Comparison of ENCODE assay signal across 18 cellular contexts in genomic region chr13:105552078-105552477, GRCh38.
DNase-seq lines count a peak whose midpoint lies in the region; ATAC-seq and TF ChIP-seq lines count a peak whose summit lies in the region.
"Had no signal": no experiment of that assay in that cellular context is flagged by ENCODE, and none has a peak within 500 bp of the region (broad histone marks: within the 10 kb centered on the region; RNA-seq: fewer than 3 reads in every experiment).

No MANE protein-coding gene starts in this region.

- TF ChIP-seq CTCF in CD8-positive, alpha-beta T cell (IDR thresholded peaks at IDR 0.05): no peak

- H3K27ac ChIP-seq in CD8-positive, alpha-beta T cell (ENCODE audit: low read depth, low read length): no peak overlapping the region

- no peaks in the 10 kb centered on the region for H3K36me3 Mint-ChIP-seq in CD8-positive, alpha-beta T cell
- H3K36me3 Mint-ChIP-seq: CD8-positive, alpha-beta memory T cell had no signal

- peak; percentile 14 to 16 for DNase-seq in stimulated activated naive CD8-positive, alpha-beta T cell treated with anti-CD3 and anti-CD28 coated beads, Interleukin-15, amount 100 ng/mL, for 72 hours
- DNase-seq in stimulated activated naive CD8-positive, alpha-beta T cell treated with anti-CD3 and anti-CD28 coated beads, Interleukin-15, Interleukin-2, amounts not matched to agents 100 U/mL and 50 U/mL, for 24 hours: no peak
- peak; percentile 61 for DNase-seq in KBM-7
- DNase-seq in OCI-M1 (lab: John Stamatoyannopoulos, UW): peak; percentile 64
- no peak for DNase-seq in CD8-positive, alpha-beta T cell
- DNase-seq in iPS-NIHi7 (ENCODE audit: extremely low spot score): no peak
- DNase-seq: CD8-positive, alpha-beta memory T cell; H7; NCI-H1092; NCI-H1694; NCI-H2107; NCI-H345; NCI-H526 treated with DMSO at 0.1 percent for 48 hours; PC-3; T-helper 1 cell had no signal

- CTCF ChIA-PET in CD8-positive, alpha-beta T cell (lab: Charles Lee): no interaction called here

- POLR2A ChIA-PET in CD8-positive, alpha-beta T cell (lab: Charles Lee): no interaction called here

- no peaks in the 10 kb centered on the region for H3K9me3 Mint-ChIP-seq in stimulated activated naive CD8-positive, alpha-beta T cell treated with anti-CD3 and anti-CD28 coated beads, Interleukin-15, amount 100 ng/mL, for 72 hours
- H3K9me3 Mint-ChIP-seq in CD8-positive, alpha-beta T cell: no peaks in the 10 kb centered on the region

- peak; percentile 73 for ATAC-seq in stimulated activated naive CD8-positive, alpha-beta T cell treated with anti-CD3 and anti-CD28 coated beads, Interleukin-15, amount 100 ng/mL, for 72 hours
- no peak for ATAC-seq in stimulated activated naive CD8-positive, alpha-beta T cell treated with anti-CD3 and anti-CD28 coated beads, Interleukin-15, Interleukin-2, amounts not matched to agents 100 U/mL and 50 U/mL, for 24 hours
- ATAC-seq in CD8-positive, alpha-beta T cell: no peak
- ATAC-seq in HG03460 (IDR thresholded peaks at IDR 0.05; ENCODE audit: unreplicated experiment): no peak
- no peak for ATAC-seq in HG03457 (IDR thresholded peaks at IDR 0.05; ENCODE audit: unreplicated experiment)
- ATAC-seq: PC-3 had no signal

- no peak overlapping the region for H3K4me3 ChIP-seq in CD8-positive, alpha-beta T cell (ENCODE audit: low read depth, low read length)

- H3K4me1 ChIP-seq in CD8-positive, alpha-beta T cell (ENCODE audit: insufficient read depth, low read length): no peaks in the 10 kb centered on the region

- peak overlapping the region in 1 of 2 donors; percentile 96 for H3K27ac Mint-ChIP-seq in stimulated activated naive CD8-positive, alpha-beta T cell treated with anti-CD3 and anti-CD28 coated beads, Interleukin-15, amount 100 ng/mL, for 72 hours
- no peak overlapping the region for H3K27ac Mint-ChIP-seq in CD8-positive, alpha-beta T cell
- H3K27ac Mint-ChIP-seq: B cell; CD8-positive, alpha-beta memory T cell had no signal

- H3K9me3 ChIP-seq in CD8-positive, alpha-beta T cell (ENCODE audit: low read length): no peaks in the 10 kb centered on the region

- in situ Hi-C loops in KBM-7 (cut with MboI; ENCODE audit: low pct_unique_long_range_greater_than_20kb, low sequenced_read_pairs): no loop called here

- no peaks in the 10 kb centered on the region for H3K27me3 ChIP-seq in CD8-positive, alpha-beta T cell (ENCODE audit: insufficient read depth, low read length)

- H3K27me3 Mint-ChIP-seq in stimulated activated naive CD8-positive, alpha-beta T cell treated with anti-CD3 and anti-CD28 coated beads, Interleukin-15, amount 100 ng/mL, for 72 hours: no peaks in the 10 kb centered on the region
- H3K27me3 Mint-ChIP-seq in CD8-positive, alpha-beta T cell (ENCODE audit: low read depth): no peaks in the 10 kb centered on the region
- H3K27me3 Mint-ChIP-seq: B cell; CD8-positive, alpha-beta memory T cell had no signal

- peak overlapping the region in 1 of 2 donors; percentile 68 for H3K4me3 Mint-ChIP-seq in stimulated activated naive CD8-positive, alpha-beta T cell treated with anti-CD3 and anti-CD28 coated beads, Interleukin-15, amount 100 ng/mL, for 72 hours
- H3K4me3 Mint-ChIP-seq in CD8-positive, alpha-beta T cell: no peak overlapping the region
- H3K4me3 Mint-ChIP-seq: B cell; CD8-positive, alpha-beta memory T cell had no signal

- peaks cover 9% of the 10 kb centered on the region for H3K4me1 Mint-ChIP-seq in stimulated activated naive CD8-positive, alpha-beta T cell treated with anti-CD3 and anti-CD28 coated beads, Interleukin-15, amount 100 ng/mL, for 72 hours
- no peaks in the 10 kb centered on the region for H3K4me1 Mint-ChIP-seq in CD8-positive, alpha-beta T cell (ENCODE audit: low read depth)
- H3K4me1 Mint-ChIP-seq: B cell; CD8-positive, alpha-beta memory T cell had no signal

- no peaks in the 10 kb centered on the region for H3K36me3 ChIP-seq in CD8-positive, alpha-beta T cell (ENCODE audit: insufficient read depth, low read length)

- intact Hi-C loops in CD8-positive, alpha-beta T cell (cut with DNase I, micrococcal nuclease): no loop called here

Comparison
In these comparisons a context has a peak if more than half of its experiments do, and no peak if none do; other contexts are left out.
1. DNase-seq: peak in stimulated activated naive CD8-positive, alpha-beta T cell treated with anti-CD3 and anti-CD28 coated beads, Interleukin-15, amount 100 ng/mL, for 72 hours (2 of 2), KBM-7 (single experiment) and OCI-M1 (single experiment); none in stimulated activated naive CD8-positive, alpha-beta T cell treated with anti-CD3 and anti-CD28 coated beads, Interleukin-15, Interleukin-2, amounts not matched to agents 100 U/mL and 50 U/mL, for 24 hours (single experiment), CD8-positive, alpha-beta T cell (0 of 7) and iPS-NIHi7 (single experiment).